Comparison of ENCODE assay signal across 8 cellular contexts in the genomic region with DNA sequence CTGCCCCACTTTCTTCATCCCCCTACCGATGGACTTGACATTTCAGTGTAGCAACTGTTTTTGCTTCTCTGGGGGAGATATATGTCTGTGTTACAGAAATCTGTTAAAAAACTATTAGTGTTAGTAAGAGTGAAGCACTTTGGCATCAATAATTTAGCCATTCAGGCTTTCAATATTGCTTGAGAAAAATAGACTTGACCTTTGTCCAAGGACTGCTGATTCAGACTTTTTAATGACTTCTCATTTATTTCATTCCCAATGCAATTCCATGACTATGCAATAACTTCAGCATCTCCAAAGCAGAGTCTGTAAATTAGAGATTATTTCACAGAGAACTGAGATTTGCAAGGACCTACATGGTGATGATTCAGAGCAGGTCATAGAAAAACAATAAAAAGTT.
"Had no signal": no experiment of that assay in that cellular context is flagged by ENCODE, and none has a peak within 500 bp of the region (broad histone marks: within the 10 kb centered on the region; RNA-seq: fewer than 3 reads in every experiment).

No MANE protein-coding gene starts in this region.

- H3K4me3 ChIP-seq: GM23338 had no signal

- H3K27ac ChIP-seq: HL-60 had no signal

- FAIRE-seq: H1, H54 had no signal

- H3K4me3 Mint-ChIP-seq: GM23338, H9, IgD-negative memory B cell had no signal

- H3K27ac Mint-ChIP-seq: GM23338, H9 had no signal

- DNase-seq: H9, HCEC 1CT, KG1 had no signal

- H2AFZ ChIP-seq: GM23338 had no signal

- ATAC-seq: GM23338 had no signal

- H3K4me1 Mint-ChIP-seq: GM23338, H9, IgD-negative memory B cell had no signal

- H3K36me3 Mint-ChIP-seq: IgD-negative memory B cell had no signal

- H3K4me2 ChIP-seq: GM23338 had no signal
